In genomic region chr7:32860096-32860495, GRCh38 we compare ENCODE assay signal across 2 cellular contexts.
A peak's percentile ranks its signal among the peaks of the same experiment; 100 is the strongest.
TF ChIP-seq lines count a peak whose summit lies in the region.

No MANE protein-coding gene starts in this region.

TF ChIP-seq in K562, 482 proteins besides CTCF, POLR2A, EP300 and RAD21 (continued from another document):
- TF ChIP-seq, protein P1, sequence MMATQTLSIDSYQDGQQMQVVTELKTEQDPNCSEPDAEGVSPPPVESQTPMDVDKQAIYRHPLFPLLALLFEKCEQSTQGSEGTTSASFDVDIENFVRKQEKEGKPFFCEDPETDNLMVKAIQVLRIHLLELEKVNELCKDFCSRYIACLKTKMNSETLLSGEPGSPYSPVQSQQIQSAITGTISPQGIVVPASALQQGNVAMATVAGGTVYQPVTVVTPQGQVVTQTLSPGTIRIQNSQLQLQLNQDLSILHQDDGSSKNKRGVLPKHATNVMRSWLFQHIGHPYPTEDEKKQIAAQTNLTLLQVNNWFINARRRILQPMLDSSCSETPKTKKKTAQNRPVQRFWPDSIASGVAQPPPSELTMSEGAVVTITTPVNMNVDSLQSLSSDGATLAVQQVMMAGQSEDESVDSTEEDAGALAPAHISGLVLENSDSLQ (IDR thresholded peaks at IDR 0.05), result peak; percentile 85
- TF ChIP-seq PBX2 (CRISPR knock-in tag; IDR thresholded peaks at IDR 0.05; ENCODE audit: low read depth) (no peak), PBX2 (tag; conservative IDR thresholded peaks at IDR 0.05; ENCODE audit: low read depth) (peak; percentile 49; the same call in 1 of the 2 replicates), STAT5B (CRISPR knock-in tag; IDR thresholded peaks at IDR 0.05) (no peak)

TF ChIP-seq in endothelial cell of umbilical vein, 7 proteins besides CTCF, POLR2A, EP300 and RAD21 (continued from another document):
- TF ChIP-seq JUN (IDR thresholded peaks at IDR 0.05; ENCODE audit: borderline replicate concordance, insufficient read depth, insufficient read length, low read depth), result no peak
- TF ChIP-seq POLR2AphosphoS5 (IDR thresholded peaks at IDR 0.05; ENCODE audit: insufficient read depth, low read depth, low read length), result no peak
- no peak for TF ChIP-seq EZH2 (IDR thresholded peaks at IDR 0.05; ENCODE audit: borderline replicate concordance, low read depth, low read length, severe bottlenecking)
- TF ChIP-seq MYC (IDR thresholded peaks at IDR 0.05; ENCODE audit: low read depth, low read length), result no peak
- TF ChIP-seq FOS (IDR thresholded peaks at IDR 0.05; ENCODE audit: borderline replicate concordance, insufficient read depth, low read length), result no peak
- TF ChIP-seq GATA2 (IDR thresholded peaks at IDR 0.05; ENCODE audit: insufficient read depth, insufficient read length, low read depth, low read length), result no peak
